In the genomic region with DNA sequence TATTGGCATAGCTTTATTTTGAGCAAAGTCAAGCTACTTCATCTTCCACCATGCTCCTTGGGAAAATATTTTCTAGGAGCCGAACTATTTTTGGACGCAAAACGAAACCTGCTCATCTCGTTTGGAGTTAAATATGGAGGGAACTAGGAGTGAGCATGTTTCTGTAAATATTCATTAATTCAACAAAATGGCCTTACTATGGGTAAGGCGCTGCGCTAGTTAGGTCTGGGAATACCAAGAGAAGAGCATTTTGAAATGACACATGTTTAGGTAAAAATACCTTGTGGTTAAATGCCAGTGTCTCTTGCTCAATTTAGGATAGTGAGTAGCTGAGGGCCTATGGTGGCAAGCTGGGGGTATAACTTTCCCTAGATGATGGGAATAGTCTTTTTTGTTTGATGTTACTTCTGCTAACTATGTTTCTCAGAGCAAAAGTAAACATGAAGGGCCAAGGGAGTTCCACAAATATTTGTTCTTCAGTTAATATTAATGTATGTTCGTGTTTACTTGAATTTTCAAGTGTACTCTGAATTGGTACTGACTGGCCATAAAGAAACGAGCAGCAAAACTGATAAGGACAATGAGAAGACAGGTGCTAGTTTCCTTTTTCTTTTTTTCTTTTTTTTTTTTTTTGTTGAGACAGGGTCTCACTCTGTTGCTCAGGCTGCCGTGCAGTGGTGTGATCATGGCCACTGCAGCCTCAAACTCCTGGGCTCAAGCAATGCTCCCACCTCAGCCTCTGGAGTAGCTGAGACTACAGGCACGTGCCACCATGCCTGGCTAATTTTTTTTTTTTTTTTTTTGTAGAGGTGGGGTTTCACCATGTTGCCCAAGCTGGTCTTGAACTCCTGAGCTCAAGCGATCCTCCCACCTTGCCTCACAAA, we compare ENCODE assay signal across 30 cellular contexts.
DNase-seq lines count a peak whose midpoint lies in the region; ATAC-seq, FAIRE-seq and TF ChIP-seq lines count a peak whose summit lies in the region.
"Had no signal": no experiment of that assay in that cellular context is flagged by ENCODE, and none has a peak within 500 bp of the region (broad histone marks: within the 10 kb centered on the region; RNA-seq: fewer than 3 reads in every experiment).

No MANE protein-coding gene starts in this region.

- H3K4me2 ChIP-seq in A549 (peak overlapping the region; percentile 61), PC-3 (ENCODE audit: low read length) (no peak overlapping the region), H9 (ENCODE audit: insufficient read depth, insufficient read length, low read length) (no peak overlapping the region)

- no peaks in the 10 kb centered on the region for H3K23me2 ChIP-seq in H9 (ENCODE audit: insufficient read length, low read depth, low read length, poor library complexity, severe bottlenecking)

- no peak overlapping the region for H3T11ph ChIP-seq in H9 (ENCODE audit: low read length)

- H3K9me3 Mint-ChIP-seq in activated CD4-positive, alpha-beta memory T cell treated with anti-CD3 and anti-CD28 coated beads, Interleukin-2, amount 10 ng/mL, durations not matched to agents 7 days and 5 days: no peaks in the 10 kb centered on the region
- H3K9me3 Mint-ChIP-seq in H9: no peaks in the 10 kb centered on the region
- H3K9me3 Mint-ChIP-seq: activated T-helper 1 cell treated with anti-CD3 and anti-CD28 coated beads, Interleukin-12 subunit alpha, Interleukin-12 subunit beta, Interleukin-2, Interleukin-4 antibody, amounts not matched to agents 30 ng/mL and 10 ng/mL and 1 ng/mL, durations not matched to agents 14 hours and 24 hours and 36 hours had no signal

- peak; percentile 43 to 83 for DNase-seq in A549 (ENCODE audit: low read depth in 1 of 2, low spot score in 1 of 2)
- DNase-seq in DMS53 (lab: John Stamatoyannopoulos, UW): peak; percentile 90
- DNase-seq in PC-3: no peak
- DNase-seq in right lobe of liver: no peak
- no peak for DNase-seq in CD1c-positive myeloid dendritic cell (ENCODE audit: extremely low spot score)
- no peak for DNase-seq in activated CD4-positive, alpha-beta memory T cell treated with anti-CD3 and anti-CD28 coated beads, Interleukin-2, amount 10 ng/mL, durations not matched to agents 7 days and 5 days
- no peak for DNase-seq in NCI-H1417 treated with DMSO at 0.1 percent for 48 hours (lab: John Stamatoyannopoulos, UW)
- DNase-seq in H9: no peak
- DNase-seq: activated CD4-positive, alpha-beta T cell treated with anti-CD3 and anti-CD28 coated beads, Interleukin-2, amount 50 U/mL, for 1 hour; activated naive CD4-positive, alpha-beta T cell treated with anti-CD3 and anti-CD28 coated beads, Interleukin-2, amount 50 U/mL, for 16 hours; amygdala; effector CD8-positive, alpha-beta T cell; head of caudate nucleus; kidney; mammary epithelial cell; NCI-H1694 treated with DMSO at 0.1 percent for 48 hours; NCI-H2171; NCI-H524 treated with DMSO at 0.1 percent for 48 hours; nephron progenitor cell; Peyer's patch; SIG-M5; stimulated activated CD4-positive, alpha-beta T cell treated with anti-CD3 and anti-CD28 coated beads, Interleukin-4, amount 100 ng/mL, for 1 hour; SW 1271; T-helper 9 cell had no signal

- CTCF ChIA-PET in A549 (lab: Yijun Ruan, JAX) (interaction anchor here (0.7 kb wide), 1 partner anchor 371 kb away, joined by 3 read pairs; no protein-coding TSS in a partner anchor), PC-3 (lab: Charles Lee) (no interaction called here)
- CTCF ChIA-PET in activated CD4-positive, alpha-beta memory T cell treated with anti-CD3 and anti-CD28 coated beads, Interleukin-2, amount 10 ng/mL, durations not matched to agents 7 days and 5 days (lab: Charles Lee): interaction anchor here (0.6 kb wide), 1 partner anchor 687 kb away, joined by 3 read pairs; no protein-coding TSS in a partner anchor

- H3F3A ChIP-seq in PC-3 (ENCODE audit: low read length, unreplicated experiment): no peaks in the 10 kb centered on the region

- POLR2A ChIA-PET in A549 (lab: Yijun Ruan, JAX): no interaction called here
- POLR2A ChIA-PET in PC-3 (lab: Charles Lee; ENCODE audit: unreplicated experiment): no interaction called here
- POLR2A ChIA-PET in activated CD4-positive, alpha-beta memory T cell treated with anti-CD3 and anti-CD28 coated beads, Interleukin-2, amount 10 ng/mL, durations not matched to agents 7 days and 5 days (lab: Charles Lee): no interaction called here

- H3K23ac ChIP-seq in H9 (ENCODE audit: insufficient read length, low read depth, low read length): no peak overlapping the region

- 23% methylated on average over 11 of the region's 11 CpGs for WGBS in A549 (ENCODE audit: missing lambda C conversion rate)
- WGBS in right lobe of liver (ENCODE audit: insufficient coverage, low coverage, low lambda C conversion rate, missing lambda C conversion rate): 36% methylated on average over 11 of the region's 11 CpGs
- WGBS in H9 (ENCODE audit: extremely low coverage, insufficient read length, low lambda C conversion rate): no CpG with 5 or more reads among the region's 11 CpGs

- no peak overlapping the region for H2AK5ac ChIP-seq in H9 (ENCODE audit: insufficient read length, low read length)

- no peak overlapping the region for H3K27ac Mint-ChIP-seq in activated CD4-positive, alpha-beta memory T cell treated with anti-CD3 and anti-CD28 coated beads, Interleukin-2, amount 10 ng/mL, durations not matched to agents 7 days and 5 days
- H3K27ac Mint-ChIP-seq in H9: no peak overlapping the region; a peak in 1 of 7 replicates
- H3K27ac Mint-ChIP-seq: activated T-helper 1 cell treated with anti-CD3 and anti-CD28 coated beads, Interleukin-12 subunit alpha, Interleukin-12 subunit beta, Interleukin-2, Interleukin-4 antibody, amounts not matched to agents 30 ng/mL and 10 ng/mL and 1 ng/mL, durations not matched to agents 14 hours and 24 hours and 36 hours; nephron progenitor cell had no signal

- intact Hi-C loops in PC-3 (cut with micrococcal nuclease) (no loop called here), right lobe of liver (cut with DNase I) (no loop called here)

- H3K9me3 ChIP-seq in A549: no peaks in the 10 kb centered on the region
- H3K9me3 ChIP-seq in PC-3 (ENCODE audit: low read length): no peaks in the 10 kb centered on the region
- no peaks in the 10 kb centered on the region for H3K9me3 ChIP-seq in right lobe of liver
- H3K9me3 ChIP-seq in H9 (ENCODE audit: control insufficient read depth, low read depth, low read length): no peaks in the 10 kb centered on the region
- H3K9me3 ChIP-seq: breast epithelium, Peyer's patch, right atrium auricular region had no signal

- H3K79me2 ChIP-seq in PC-3 (ENCODE audit: low read length): no peaks in the 10 kb centered on the region
- no peaks in the 10 kb centered on the region for H3K79me2 ChIP-seq in H9 (ENCODE audit: insufficient read depth, low read length)

- no peak overlapping the region for H2BK12ac ChIP-seq in H9 (ENCODE audit: insufficient read length, low read depth, low read length)

- H3K4me1 Mint-ChIP-seq in activated CD4-positive, alpha-beta memory T cell treated with anti-CD3 and anti-CD28 coated beads, Interleukin-2, amount 10 ng/mL, durations not matched to agents 7 days and 5 days: no peaks in the 10 kb centered on the region
- H3K4me1 Mint-ChIP-seq in H9: peaks cover 0 to 3% of the 10 kb centered on the region in 2 experiments; a peak in 2 of 4 replicates

- no peak overlapping the region for H3K4me3 ChIP-seq in A549
- no peak overlapping the region for H3K4me3 ChIP-seq in PC-3 (ENCODE audit: low read length)
- H3K4me3 ChIP-seq in right lobe of liver: no peak overlapping the region
- H3K4me3 ChIP-seq: breast epithelium, K562, Peyer's patch, right atrium auricular region had no signal

- H4K91ac ChIP-seq in H9 (ENCODE audit: insufficient read length, low read depth, low read length): no peak overlapping the region

- no peak overlapping the region for H3K4ac ChIP-seq in H9 (ENCODE audit: low read depth, low read length)

- H4K20me1 ChIP-seq in PC-3 (ENCODE audit: low read length) (no peaks in the 10 kb centered on the region), H9 (ENCODE audit: control insufficient read depth, insufficient read depth, insufficient read length) (no peaks in the 10 kb centered on the region)

- no peak overlapping the region for H2BK5ac ChIP-seq in H9 (ENCODE audit: insufficient read length, low read length)

- no peaks in the 10 kb centered on the region for H3K27me3 ChIP-seq in PC-3 (ENCODE audit: low read length)
- no peaks in the 10 kb centered on the region for H3K27me3 ChIP-seq in right lobe of liver
- no peaks in the 10 kb centered on the region for H3K27me3 ChIP-seq in H9 (ENCODE audit: insufficient read depth, low read length)
- H3K27me3 ChIP-seq: breast epithelium, Peyer's patch, right atrium auricular region had no signal

- no peaks in the 10 kb centered on the region for H3K79me1 ChIP-seq in H9 (ENCODE audit: insufficient read depth, low read depth, low read length, poor library complexity, severe bottlenecking)

- peak overlapping the region in 1 of 2 experiments; percentile 7; a peak in 4 of 6 replicates for H3K27ac ChIP-seq in A549
- H3K27ac ChIP-seq in PC-3 (ENCODE audit: low read length): no peak overlapping the region
- peak overlapping the region in 2 of 3 donors; percentile 32 to 59 for H3K27ac ChIP-seq in right lobe of liver
- no peak overlapping the region for H3K27ac ChIP-seq in H9 (ENCODE audit: insufficient read length, low read depth, low read length)
- H3K27ac ChIP-seq: Peyer's patch, right atrium auricular region had no signal

- peak; percentile 36 for FAIRE-seq in A549 (lab: Jason Lieb, UNC)
- FAIRE-seq: D721Med, K562, kidney had no signal

- no peaks in the 10 kb centered on the region for H3K9me2 ChIP-seq in PC-3 (replicated peaks; ENCODE audit: low read length)

- no peak overlapping the region for H2BK15ac ChIP-seq in H9 (ENCODE audit: low read depth, low read length)

- H3K4me3 Mint-ChIP-seq in activated CD4-positive, alpha-beta memory T cell treated with anti-CD3 and anti-CD28 coated beads, Interleukin-2, amount 10 ng/mL, durations not matched to agents 7 days and 5 days: no peak overlapping the region
- no peak overlapping the region for H3K4me3 Mint-ChIP-seq in H9
- H3K4me3 Mint-ChIP-seq: activated T-helper 1 cell treated with anti-CD3 and anti-CD28 coated beads, Interleukin-12 subunit alpha, Interleukin-12 subunit beta, Interleukin-2, Interleukin-4 antibody, amounts not matched to agents 30 ng/mL and 10 ng/mL and 1 ng/mL, durations not matched to agents 14 hours and 24 hours and 36 hours; nephron progenitor cell had no signal

- H3K36me3 Mint-ChIP-seq in activated CD4-positive, alpha-beta memory T cell treated with anti-CD3 and anti-CD28 coated beads, Interleukin-2, amount 10 ng/mL, durations not matched to agents 7 days and 5 days (ENCODE audit: low read depth): no peaks in the 10 kb centered on the region
- no peaks in the 10 kb centered on the region for H3K36me3 Mint-ChIP-seq in H9 (ENCODE audit: insufficient read depth in 1 of 3, low read depth in 3 of 3)

- TF ChIP-seq EP300 in A549 (IDR thresholded peaks at IDR 0.05): peak; percentile 32 to 36; a peak in 2 of 5 replicates

- no peak overlapping the region for H3K14ac ChIP-seq in H9 (ENCODE audit: insufficient read depth, low read length)

- ATAC-seq in A549: peak; percentile 58 to 84
- peak; percentile 54 for ATAC-seq in PC-3
- ATAC-seq in right lobe of liver: peak; percentile 72 to 89 (median 79)
- ATAC-seq: HCT116, K562 had no signal

- H2AFZ ChIP-seq in PC-3 (ENCODE audit: low read length): no peak overlapping the region
- no peak overlapping the region for H2AFZ ChIP-seq in H9 (ENCODE audit: low read length)

- BruUV-seq in PC-3 (replicated peaks; lab: Mats Ljungman, UMichigan): no TSS peak

- TF ChIP-seq POLR2A in A549 (IDR thresholded peaks at IDR 0.05; ENCODE audit: low read length) (no peak), right lobe of liver (IDR thresholded peaks at IDR 0.05) (no peak)

- H2BK120ac ChIP-seq in H9 (ENCODE audit: low read depth, low read length, poor library complexity, severe bottlenecking): no peak overlapping the region

- H3K18ac ChIP-seq in H9 (ENCODE audit: insufficient read length, low read depth, low read length): no peak overlapping the region

- peak in 1 of 2 experiments; percentile 47; a peak in 1 of 5 replicates for TF ChIP-seq RAD21 in A549 (conservative IDR thresholded peaks at IDR 0.05 in 1 of 2, IDR thresholded peaks at IDR 0.05 in 1 of 2)

- peaks cover 18% of the 10 kb centered on the region for H3K4me1 ChIP-seq in A549
- no peaks in the 10 kb centered on the region; the same call in 1 of the 2 replicates for H3K4me1 ChIP-seq in PC-3 (ENCODE audit: insufficient read depth, low read length)
- H3K4me1 ChIP-seq in right lobe of liver: peaks cover 0 to 31% (median 13%) of the 10 kb centered on the region in 4 donors
- no peaks in the 10 kb centered on the region for H3K4me1 ChIP-seq in H9 (ENCODE audit: insufficient read depth, low read length)
- H3K4me1 ChIP-seq: breast epithelium, right atrium auricular region had no signal

- H3K27me3 Mint-ChIP-seq in activated CD4-positive, alpha-beta memory T cell treated with anti-CD3 and anti-CD28 coated beads, Interleukin-2, amount 10 ng/mL, durations not matched to agents 7 days and 5 days: peaks cover 30% of the 10 kb centered on the region
- no peaks in the 10 kb centered on the region; the same call in 1 of the 2 replicates for H3K27me3 Mint-ChIP-seq in H9 (ENCODE audit: low read depth)

- no peak overlapping the region for H3K56ac ChIP-seq in H9 (ENCODE audit: insufficient read length, low read depth, low read length)

- H4K5ac ChIP-seq in H9 (ENCODE audit: insufficient read length, low read depth, low read length): no peak overlapping the region

- no peak overlapping the region for H3K9ac ChIP-seq in PC-3 (ENCODE audit: low read length)
- H3K9ac ChIP-seq in H9 (ENCODE audit: extremely low read depth, insufficient read length, low read length): no peak overlapping the region

- TF ChIP-seq CTCF in A549 (IDR thresholded peaks at IDR 0.05) (no peak), PC-3 (conservative IDR thresholded peaks at IDR 0.05; ENCODE audit: low read depth, low read length) (no peak), right lobe of liver (IDR thresholded peaks at IDR 0.05) (no peak), H9 (conservative IDR thresholded peaks at IDR 0.05) (no peak)

- no peak overlapping the region for H4K8ac ChIP-seq in H9 (replicated peaks; ENCODE audit: insufficient read length, low read depth, low read length)

- H3K36me3 ChIP-seq in PC-3 (ENCODE audit: low read depth, low read length) (no peaks in the 10 kb centered on the region), right lobe of liver (no peaks in the 10 kb centered on the region)
- H3K36me3 ChIP-seq: breast epithelium, Peyer's patch, right atrium auricular region had no signal

- H2BK20ac ChIP-seq in H9 (ENCODE audit: low read depth, low read length, poor library complexity, severe bottlenecking): no peak overlapping the region

Comparison
In these comparisons a context has a peak if more than half of its experiments do, and no peak if none do; other contexts are left out.
1. DNase-seq: peak in A549 (2 of 2) and DMS53 (single experiment); none in PC-3 (single experiment), right lobe of liver (0 of 3), CD1c-positive myeloid dendritic cell (single experiment), activated CD4-positive, alpha-beta memory T cell treated with anti-CD3 and anti-CD28 coated beads, Interleukin-2, amount 10 ng/mL, durations not matched to agents 7 days and 5 days (single experiment), NCI-H1417 treated with DMSO at 0.1 percent for 48 hours (single experiment) and H9 (single experiment).
2. H3K27ac ChIP-seq: peak in right lobe of liver (2 of 3); none in PC-3 (single experiment) and H9 (single experiment).
3. Peak in every context shown above with its lines, with median percentiles within 50 percentile points of each other: ATAC-seq.